Comparison of ENCODE assay signal across 9 cellular contexts in the genomic region with DNA sequence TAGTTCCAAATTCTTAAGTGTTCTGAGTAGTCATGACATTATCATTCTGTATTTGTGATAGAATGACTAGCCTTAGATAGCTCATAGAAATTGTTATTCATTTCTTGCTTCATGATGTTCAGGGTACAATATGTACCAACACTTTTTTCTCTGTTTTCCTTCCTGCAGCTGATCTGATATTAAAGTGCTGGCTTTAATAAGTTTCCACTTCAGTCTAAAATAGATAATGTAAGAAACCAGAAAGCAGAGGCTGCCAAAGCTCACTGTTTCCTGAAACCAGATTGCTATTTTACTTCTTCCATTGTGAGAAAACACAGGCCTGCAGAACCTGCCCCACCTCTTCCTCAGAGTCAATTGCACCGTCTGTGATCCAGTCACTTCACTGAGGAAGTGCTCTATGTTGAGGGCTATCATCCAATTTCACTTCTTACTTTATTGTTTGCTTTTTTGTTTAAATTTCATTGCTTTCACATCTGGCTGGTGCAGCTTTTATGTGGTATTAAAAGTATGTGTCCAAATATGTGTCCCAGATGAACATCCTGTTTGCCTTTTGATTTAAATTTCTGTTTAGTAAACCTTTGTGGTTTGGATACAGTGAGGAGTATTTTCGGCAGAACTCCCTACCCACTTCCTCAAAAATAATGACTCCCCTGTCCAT.
A peak's percentile ranks its signal among the peaks of the same experiment; 100 is the strongest.
DNase-seq lines count a peak whose midpoint lies in the region; ATAC-seq and TF ChIP-seq lines count a peak whose summit lies in the region.
"Had no signal": no experiment of that assay in that cellular context is flagged by ENCODE, and none has a peak within 500 bp of the region (broad histone marks: within the 10 kb centered on the region; RNA-seq: fewer than 3 reads in every experiment).

No MANE protein-coding gene starts in this region.

- intact Hi-C loops in ascending aorta (cut with DNase I): no loop called here
- intact Hi-C loops in right lobe of liver (cut with DNase I): no loop called here

- peaks cover 8 to 24% of the 10 kb centered on the region in 2 donors for H3K4me1 ChIP-seq in ascending aorta
- H3K4me1 ChIP-seq in right lobe of liver: no peaks in the 10 kb centered on the region
- no peaks in the 10 kb centered on the region for H3K4me1 ChIP-seq in urinary bladder (ENCODE audit: insufficient read depth)

- H3K27ac Mint-ChIP-seq in natural killer cell treated with Interleukin-12 subunit alpha and Interleukin-12 subunit beta and Interleukin-15 and Interleukin-18, amount 100 ng/mL, for 72 hours: no peak overlapping the region
- H3K27ac Mint-ChIP-seq: activated naive CD8-positive, alpha-beta T cell treated with anti-CD3 and anti-CD28 coated beads, Interleukin-2, amount 10 ng/mL, durations not matched to agents 7 days and 5 days had no signal

- 25% methylated on average over 2 of the region's 2 CpGs for WGBS in right lobe of liver (ENCODE audit: insufficient coverage, low coverage, low lambda C conversion rate, missing lambda C conversion rate)
- WGBS in urinary bladder: 16% methylated on average over 2 of the region's 2 CpGs

- peaks cover 0 to 5% of the 10 kb centered on the region in 2 donors for H3K4me1 Mint-ChIP-seq in natural killer cell treated with Interleukin-12 subunit alpha and Interleukin-12 subunit beta and Interleukin-15 and Interleukin-18, amount 100 ng/mL, for 72 hours (ENCODE audit: low read depth in 2 of 2)
- H3K4me1 Mint-ChIP-seq: activated naive CD8-positive, alpha-beta T cell treated with anti-CD3 and anti-CD28 coated beads, Interleukin-2, amount 10 ng/mL, durations not matched to agents 7 days and 5 days had no signal

- H3K36me3 ChIP-seq in ascending aorta: no peaks in the 10 kb centered on the region
- H3K36me3 ChIP-seq in right lobe of liver: no peaks in the 10 kb centered on the region
- H3K36me3 ChIP-seq in urinary bladder (ENCODE audit: insufficient read depth): no peaks in the 10 kb centered on the region

- DNase-seq in GM04504 (ENCODE audit: low read depth): peak; percentile 38
- DNase-seq in ascending aorta (ENCODE audit: low spot score in 2 of 2): peak in 1 of 2 donors; percentile 78
- DNase-seq in right lobe of liver: peak in 1 of 3 donors; percentile 39
- no peak for DNase-seq in LoVo (ENCODE audit: low spot score)
- DNase-seq in natural killer cell treated with Interleukin-12 subunit alpha and Interleukin-12 subunit beta and Interleukin-15 and Interleukin-18, amount 100 ng/mL, for 72 hours (ENCODE audit: low spot score): no peak
- DNase-seq: activated naive CD8-positive, alpha-beta T cell treated with anti-CD3 and anti-CD28 coated beads, Interleukin-2, amount 10 ng/mL, durations not matched to agents 7 days and 5 days had no signal

- H3K9me3 Mint-ChIP-seq in natural killer cell treated with Interleukin-12 subunit alpha and Interleukin-12 subunit beta and Interleukin-15 and Interleukin-18, amount 100 ng/mL, for 72 hours: peaks cover 8% of the 10 kb centered on the region
- H3K9me3 Mint-ChIP-seq: activated naive CD8-positive, alpha-beta T cell treated with anti-CD3 and anti-CD28 coated beads, Interleukin-2, amount 10 ng/mL, durations not matched to agents 7 days and 5 days had no signal

- ATAC-seq in HG03103 (IDR thresholded peaks at IDR 0.05; ENCODE audit: low read depth, unreplicated experiment) (peak; percentile 67), right lobe of liver (peak; percentile 81 to 90 (median 85)), HG02610 (IDR thresholded peaks at IDR 0.05; ENCODE audit: unreplicated experiment) (no peak)
- ATAC-seq in natural killer cell treated with Interleukin-12 subunit alpha and Interleukin-12 subunit beta and Interleukin-15 and Interleukin-18, amount 100 ng/mL, for 72 hours: no peak

- no peak overlapping the region for H3K4me3 Mint-ChIP-seq in natural killer cell treated with Interleukin-12 subunit alpha and Interleukin-12 subunit beta and Interleukin-15 and Interleukin-18, amount 100 ng/mL, for 72 hours
- H3K4me3 Mint-ChIP-seq: activated naive CD8-positive, alpha-beta T cell treated with anti-CD3 and anti-CD28 coated beads, Interleukin-2, amount 10 ng/mL, durations not matched to agents 7 days and 5 days had no signal

- TF ChIP-seq POLR2A in right lobe of liver (IDR thresholded peaks at IDR 0.05): no peak

- H3K4me3 ChIP-seq in ascending aorta: peak overlapping the region in 1 of 2 donors; percentile 22
- H3K4me3 ChIP-seq in right lobe of liver: no peak overlapping the region
- no peak overlapping the region for H3K4me3 ChIP-seq in urinary bladder (ENCODE audit: low read depth, low read length)

- H3K9me3 ChIP-seq in ascending aorta (no peaks in the 10 kb centered on the region), right lobe of liver (no peaks in the 10 kb centered on the region)

- no peaks in the 10 kb centered on the region for H3K36me3 Mint-ChIP-seq in natural killer cell treated with Interleukin-12 subunit alpha and Interleukin-12 subunit beta and Interleukin-15 and Interleukin-18, amount 100 ng/mL, for 72 hours
- H3K36me3 Mint-ChIP-seq: activated naive CD8-positive, alpha-beta T cell treated with anti-CD3 and anti-CD28 coated beads, Interleukin-2, amount 10 ng/mL, durations not matched to agents 7 days and 5 days had no signal

- TF ChIP-seq CTCF in ascending aorta (IDR thresholded peaks at IDR 0.05) (no peak), right lobe of liver (IDR thresholded peaks at IDR 0.05) (no peak)

- H3K27ac ChIP-seq in ascending aorta (peak overlapping the region; percentile 61 to 81), right lobe of liver (peak overlapping the region in 2 of 3 donors; percentile 2 to 18), urinary bladder (ENCODE audit: low read depth) (peak overlapping the region; percentile 67)

- H3K27me3 Mint-ChIP-seq in natural killer cell treated with Interleukin-12 subunit alpha and Interleukin-12 subunit beta and Interleukin-15 and Interleukin-18, amount 100 ng/mL, for 72 hours: no peaks in the 10 kb centered on the region

- H3K27me3 ChIP-seq in ascending aorta (no peaks in the 10 kb centered on the region), right lobe of liver (no peaks in the 10 kb centered on the region)

Comparison
In these comparisons a context has a peak if more than half of its experiments do, and no peak if none do; other contexts are left out.
1. ATAC-seq: peak in HG03103 (single experiment) and right lobe of liver (4 of 4); none in HG02610 (single experiment) and natural killer cell treated with Interleukin-12 subunit alpha and Interleukin-12 subunit beta and Interleukin-15 and Interleukin-18, amount 100 ng/mL, for 72 hours (0 of 2).
2. H3K27ac ChIP-seq: peak in every context shown above with its lines; median percentile 71 in ascending aorta; 67 in urinary bladder; 10 in right lobe of liver.